ENCODE assay signal across 18 cellular contexts in the genomic region with DNA sequence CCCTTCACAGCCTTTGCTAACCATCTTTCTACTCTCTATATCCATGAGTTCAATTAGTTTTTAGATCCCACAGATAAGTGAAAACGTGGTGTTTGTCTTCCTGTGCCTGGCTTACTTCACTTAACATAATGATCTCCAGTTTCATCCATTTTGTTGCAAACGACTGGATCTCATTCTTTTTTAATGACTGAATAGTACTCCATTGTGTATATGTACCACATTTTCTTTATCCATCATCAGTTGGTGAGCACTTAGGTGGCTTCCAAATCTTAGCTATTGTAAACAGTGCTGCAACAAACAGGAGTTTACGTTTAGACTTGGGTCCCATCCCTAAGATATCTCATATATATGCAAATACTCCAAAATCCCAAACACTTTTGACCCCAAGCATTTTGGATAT. TPM values are rescaled to one million over a fixed set of nuclear protein-coding genes. Genes with fewer than 3 reads are reported as not detected.
DNase-seq lines count a peak whose midpoint lies in the region; ATAC-seq lines count a peak whose summit lies in the region.
"Had no signal": no experiment of that assay in that cellular context is flagged by ENCODE, and none has a peak within 500 bp of the region (broad histone marks: within the 10 kb centered on the region; RNA-seq: fewer than 3 reads in every experiment).

No MANE protein-coding gene starts in this region.

- H3K9me3 Mint-ChIP-seq in T-helper 2 cell treated with Interferon-gamma antibody and Interleukin-4, amounts not matched to agents 5 μg/mL and 100 μg/mL, for 36 hours = no peaks in the 10 kb centered on the region
- H3K9me3 Mint-ChIP-seq in stimulated activated naive CD8-positive, alpha-beta T cell treated with anti-CD3 and anti-CD28 coated beads, Interleukin-15, Interleukin-2, amounts not matched to agents 100 ng/mL and 50 ng/mL, for 24 hours = no peaks in the 10 kb centered on the region
- no peaks in the 10 kb centered on the region for H3K9me3 Mint-ChIP-seq in stimulated activated naive CD8-positive, alpha-beta T cell treated with anti-CD3 and anti-CD28 coated beads, Interleukin-15, amount 100 ng/mL, for 72 hours
- no peaks in the 10 kb centered on the region for H3K9me3 Mint-ChIP-seq in activated T-helper 17 cell treated with anti-CD3 and anti-CD28 coated beads, Interleukin-2, amount 50 U/mL, for 72 hours
- no peaks in the 10 kb centered on the region for H3K9me3 Mint-ChIP-seq in naive thymus-derived CD8-positive, alpha-beta T cell
- H3K9me3 Mint-ChIP-seq: CD14-positive monocyte; CD4-positive, alpha-beta memory T cell had no signal

- no peak overlapping the region for H3K4me3 Mint-ChIP-seq in T-helper 2 cell treated with Interferon-gamma antibody and Interleukin-4, amounts not matched to agents 5 μg/mL and 100 μg/mL, for 36 hours
- no peak overlapping the region for H3K4me3 Mint-ChIP-seq in stimulated activated naive CD8-positive, alpha-beta T cell treated with anti-CD3 and anti-CD28 coated beads, Interleukin-15, Interleukin-2, amounts not matched to agents 100 ng/mL and 50 ng/mL, for 24 hours
- no peak overlapping the region for H3K4me3 Mint-ChIP-seq in stimulated activated naive CD8-positive, alpha-beta T cell treated with anti-CD3 and anti-CD28 coated beads, Interleukin-15, amount 100 ng/mL, for 72 hours
- H3K4me3 Mint-ChIP-seq in activated T-helper 17 cell treated with anti-CD3 and anti-CD28 coated beads, Interleukin-2, amount 50 U/mL, for 72 hours = no peak overlapping the region
- no peak overlapping the region for H3K4me3 Mint-ChIP-seq in naive thymus-derived CD8-positive, alpha-beta T cell
- H3K4me3 Mint-ChIP-seq: CD14-positive monocyte; CD4-positive, alpha-beta memory T cell had no signal

- POLR2A ChIA-PET in naive thymus-derived CD8-positive, alpha-beta T cell (lab: Charles Lee) = no interaction called here

- H3K4me1 Mint-ChIP-seq in T-helper 2 cell treated with Interferon-gamma antibody and Interleukin-4, amounts not matched to agents 5 μg/mL and 100 μg/mL, for 36 hours (ENCODE audit: low read depth) = peaks cover 26% of the 10 kb centered on the region
- peaks cover 39% of the 10 kb centered on the region for H3K4me1 Mint-ChIP-seq in stimulated activated naive CD8-positive, alpha-beta T cell treated with anti-CD3 and anti-CD28 coated beads, Interleukin-15, Interleukin-2, amounts not matched to agents 100 ng/mL and 50 ng/mL, for 24 hours (ENCODE audit: low read depth)
- H3K4me1 Mint-ChIP-seq in stimulated activated naive CD8-positive, alpha-beta T cell treated with anti-CD3 and anti-CD28 coated beads, Interleukin-15, amount 100 ng/mL, for 72 hours = peaks cover 35% of the 10 kb centered on the region
- peaks cover 21% of the 10 kb centered on the region for H3K4me1 Mint-ChIP-seq in activated T-helper 17 cell treated with anti-CD3 and anti-CD28 coated beads, Interleukin-2, amount 50 U/mL, for 72 hours
- peaks cover 26 to 52% (median 49%) of the 10 kb centered on the region in 4 donors for H3K4me1 Mint-ChIP-seq in naive thymus-derived CD8-positive, alpha-beta T cell

- H3K36me3 Mint-ChIP-seq in T-helper 2 cell treated with Interferon-gamma antibody and Interleukin-4, amounts not matched to agents 5 μg/mL and 100 μg/mL, for 36 hours (ENCODE audit: low read depth) = peaks cover 49% of the 10 kb centered on the region
- peaks cover 73% of the 10 kb centered on the region for H3K36me3 Mint-ChIP-seq in stimulated activated naive CD8-positive, alpha-beta T cell treated with anti-CD3 and anti-CD28 coated beads, Interleukin-15, Interleukin-2, amounts not matched to agents 100 ng/mL and 50 ng/mL, for 24 hours (ENCODE audit: low read depth)
- peaks cover 99% of the 10 kb centered on the region for H3K36me3 Mint-ChIP-seq in activated T-helper 17 cell treated with anti-CD3 and anti-CD28 coated beads, Interleukin-2, amount 50 U/mL, for 72 hours (ENCODE audit: low read depth)
- peaks cover 0 to 77% (median 17%) of the 10 kb centered on the region in 3 donors for H3K36me3 Mint-ChIP-seq in naive thymus-derived CD8-positive, alpha-beta T cell

- no peak for ATAC-seq in stimulated activated naive CD8-positive, alpha-beta T cell treated with anti-CD3 and anti-CD28 coated beads, Interleukin-15, amount 100 ng/mL, for 72 hours
- no peak for ATAC-seq in activated T-helper 17 cell treated with anti-CD3 and anti-CD28 coated beads, Interleukin-2, amount 50 U/mL, for 72 hours (replicated peaks)
- ATAC-seq in naive thymus-derived CD8-positive, alpha-beta T cell = no peak
- ATAC-seq: A549 had no signal

- H3K27ac Mint-ChIP-seq in T-helper 2 cell treated with Interferon-gamma antibody and Interleukin-4, amounts not matched to agents 5 μg/mL and 100 μg/mL, for 36 hours = peak overlapping the region; percentile 0
- peak overlapping the region; percentile 10 for H3K27ac Mint-ChIP-seq in stimulated activated naive CD8-positive, alpha-beta T cell treated with anti-CD3 and anti-CD28 coated beads, Interleukin-15, Interleukin-2, amounts not matched to agents 100 ng/mL and 50 ng/mL, for 24 hours
- no peak overlapping the region for H3K27ac Mint-ChIP-seq in stimulated activated naive CD8-positive, alpha-beta T cell treated with anti-CD3 and anti-CD28 coated beads, Interleukin-15, amount 100 ng/mL, for 72 hours
- peak overlapping the region; percentile 57 for H3K27ac Mint-ChIP-seq in activated T-helper 17 cell treated with anti-CD3 and anti-CD28 coated beads, Interleukin-2, amount 50 U/mL, for 72 hours
- peak overlapping the region in 1 of 10 donors; percentile 1 for H3K27ac Mint-ChIP-seq in naive thymus-derived CD8-positive, alpha-beta T cell

- no peaks in the 10 kb centered on the region for H3K27me3 Mint-ChIP-seq in T-helper 2 cell treated with Interferon-gamma antibody and Interleukin-4, amounts not matched to agents 5 μg/mL and 100 μg/mL, for 36 hours (ENCODE audit: low read depth)
- no peaks in the 10 kb centered on the region for H3K27me3 Mint-ChIP-seq in stimulated activated naive CD8-positive, alpha-beta T cell treated with anti-CD3 and anti-CD28 coated beads, Interleukin-15, Interleukin-2, amounts not matched to agents 100 ng/mL and 50 ng/mL, for 24 hours
- no peaks in the 10 kb centered on the region for H3K27me3 Mint-ChIP-seq in stimulated activated naive CD8-positive, alpha-beta T cell treated with anti-CD3 and anti-CD28 coated beads, Interleukin-15, amount 100 ng/mL, for 72 hours
- no peaks in the 10 kb centered on the region for H3K27me3 Mint-ChIP-seq in activated T-helper 17 cell treated with anti-CD3 and anti-CD28 coated beads, Interleukin-2, amount 50 U/mL, for 72 hours
- no peaks in the 10 kb centered on the region for H3K27me3 Mint-ChIP-seq in naive thymus-derived CD8-positive, alpha-beta T cell
- H3K27me3 Mint-ChIP-seq: CD4-positive, alpha-beta memory T cell had no signal

- DNase-seq in T-helper 2 cell treated with Interferon-gamma antibody and Interleukin-4, amounts not matched to agents 5 μg/mL and 100 μg/mL, for 36 hours (ENCODE audit: low spot score) = no peak
- DNase-seq in T-helper 2 cell = no peak
- DNase-seq in stimulated activated naive CD8-positive, alpha-beta T cell treated with anti-CD3 and anti-CD28 coated beads, Interleukin-15, amount 100 ng/mL, for 72 hours = no peak
- DNase-seq in naive thymus-derived CD8-positive, alpha-beta T cell = no peak
- DNase-seq in nucleus accumbens (lab: John Stamatoyannopoulos, UW) = no peak
- DNase-seq: 8988T; ACHN; AML-193; BE2C; Caco-2; CD4-positive, alpha-beta memory T cell; DMS153; DND-41; GOT3 had no signal

RNA-seq across cellular contexts. Expression of gene CDC123, which starts 9.1 kb away (rescaled TPM):
- total RNA-seq in activated T-helper 17 cell treated with anti-CD3 and anti-CD28 coated beads, Interleukin-2, amount 50 U/mL, for 72 hours = 100 to 1,000 TPM in 1 of 2 donors, 10 to 100 TPM in 1; 93.8 to 202 TPM
- 10 to 100 TPM; 42.3 to 42.9 TPM for total RNA-seq in naive thymus-derived CD8-positive, alpha-beta T cell
- polyA plus RNA-seq in naive thymus-derived CD8-positive, alpha-beta T cell = 10 to 100 TPM; 83.1 to 91.0 (median 83.6) TPM

RNA-seq across cellular contexts. Expression of gene NUDT5, which starts 9.4 kb away (rescaled TPM):
- 100 to 1,000 TPM in 1 of 2 donors, 10 to 100 TPM in 1; 99.1 to 139 TPM for total RNA-seq in activated T-helper 17 cell treated with anti-CD3 and anti-CD28 coated beads, Interleukin-2, amount 50 U/mL, for 72 hours
- 10 to 100 TPM; 50.7 to 55.7 TPM for total RNA-seq in naive thymus-derived CD8-positive, alpha-beta T cell
- polyA plus RNA-seq in naive thymus-derived CD8-positive, alpha-beta T cell = 10 to 100 TPM; 45.0 to 52.7 (median 49.5) TPM

Comparison
In these comparisons a context has a peak if more than half of its experiments do, and no peak if none do; other contexts are left out.
1. H3K27ac Mint-ChIP-seq: peak in T-helper 2 cell treated with Interferon-gamma antibody and Interleukin-4, amounts not matched to agents 5 μg/mL and 100 μg/mL, for 36 hours (single experiment), stimulated activated naive CD8-positive, alpha-beta T cell treated with anti-CD3 and anti-CD28 coated beads, Interleukin-15, Interleukin-2, amounts not matched to agents 100 ng/mL and 50 ng/mL, for 24 hours (single experiment) and activated T-helper 17 cell treated with anti-CD3 and anti-CD28 coated beads, Interleukin-2, amount 50 U/mL, for 72 hours (single experiment); none in stimulated activated naive CD8-positive, alpha-beta T cell treated with anti-CD3 and anti-CD28 coated beads, Interleukin-15, amount 100 ng/mL, for 72 hours (0 of 2).